In the genomic region with DNA sequence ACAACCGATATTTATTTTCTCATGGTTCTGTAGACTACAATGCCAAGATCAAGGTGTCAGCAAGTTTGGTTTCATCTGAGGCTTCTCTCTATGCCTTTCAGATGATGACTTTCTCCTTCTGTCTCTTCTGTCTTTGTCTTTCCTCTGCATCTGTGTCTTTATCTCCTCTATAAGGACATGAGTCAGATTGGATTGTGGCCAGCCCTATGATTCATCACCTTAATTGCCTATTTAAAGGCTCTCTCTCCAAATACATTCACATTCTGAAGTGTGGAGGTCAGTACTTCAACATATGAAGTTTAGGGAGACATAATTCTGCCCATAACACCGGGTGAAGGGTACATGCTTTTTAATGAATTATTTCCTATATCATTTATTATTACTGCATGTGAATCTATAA, we compare ENCODE assay signal across 14 cellular contexts.
DNase-seq lines count a peak whose midpoint lies in the region; ATAC-seq and TF ChIP-seq lines count a peak whose summit lies in the region.
"Had no signal": no experiment of that assay in that cellular context is flagged by ENCODE, and none has a peak within 500 bp of the region (broad histone marks: within the 10 kb centered on the region; RNA-seq: fewer than 3 reads in every experiment).

No MANE protein-coding gene starts in this region.

- DNase-seq in EL (peak; percentile 13), NCI-H2029 (lab: John Stamatoyannopoulos, UW) (peak; percentile 20), astrocyte of the hippocampus (ENCODE audit: low read depth, low spot score) (peak; percentile 18), kidney glomerular epithelial cell (lab: John Stamatoyannopoulos, UW) (peak; percentile 29), right cardiac atrium (no peak), Peyer's patch (no peak), NCI-H1930 (lab: John Stamatoyannopoulos, UW) (no peak)
- DNase-seq: activated CD8-positive, alpha-beta T cell treated with anti-CD3 and anti-CD28 coated beads, Interleukin-2, amount 10 ng/mL, durations not matched to agents 7 days and 5 days; CD4-positive, CD25-positive, alpha-beta regulatory T cell; head of caudate nucleus; NCI-H774; stimulated activated CD4-positive, alpha-beta T cell treated with anti-CD3 and anti-CD28 coated beads, Interleukin-2, amount 100 ng/mL, for 24 hours had no signal

- H3K4me1 ChIP-seq in right cardiac atrium (ENCODE audit: control insufficient read depth, insufficient read depth, low read length) (no peaks in the 10 kb centered on the region), Peyer's patch (no peaks in the 10 kb centered on the region)

- H3K27me3 ChIP-seq in right cardiac atrium (ENCODE audit: control insufficient read depth, insufficient read depth), result no peaks in the 10 kb centered on the region
- no peaks in the 10 kb centered on the region for H3K27me3 ChIP-seq in Peyer's patch

- H3K4me3 ChIP-seq in right cardiac atrium (ENCODE audit: low read length) (no peak overlapping the region), Peyer's patch (no peak overlapping the region)
- H3K4me3 ChIP-seq: coronary artery had no signal

- TF ChIP-seq CTCF in Peyer's patch (IDR thresholded peaks at IDR 0.05), result no peak

- WGBS in right cardiac atrium, result 77% methylated on average over 2 of the region's 2 CpGs

- H3K27ac ChIP-seq in right cardiac atrium (ENCODE audit: low read length) (no peak overlapping the region), Peyer's patch (no peak overlapping the region)
- H3K27ac ChIP-seq: coronary artery had no signal

- H3K9me3 ChIP-seq in right cardiac atrium (ENCODE audit: control insufficient read depth, low read length), result no peaks in the 10 kb centered on the region
- no peaks in the 10 kb centered on the region for H3K9me3 ChIP-seq in Peyer's patch

- H3K36me3 ChIP-seq in Peyer's patch, result no peaks in the 10 kb centered on the region

- intact Hi-C loops in right cardiac atrium (cut with DNase I), result no loop called here

- no peak for TF ChIP-seq POLR2A in Peyer's patch (IDR thresholded peaks at IDR 0.05)

- ATAC-seq in right cardiac atrium, result no peak
- no peak for ATAC-seq in GM21717 (IDR thresholded peaks at IDR 0.05; ENCODE audit: unreplicated experiment)
- ATAC-seq: activated CD8-positive, alpha-beta T cell treated with anti-CD3 and anti-CD28 coated beads, Interleukin-2, amount 10 ng/mL, durations not matched to agents 7 days and 5 days had no signal

Comparison
In these comparisons a context has a peak if more than half of its experiments do, and no peak if none do; other contexts are left out.
1. DNase-seq: peak in EL (single experiment), NCI-H2029 (single experiment), astrocyte of the hippocampus (single experiment) and kidney glomerular epithelial cell (single experiment); none in right cardiac atrium (0 of 3), Peyer's patch (0 of 3) and NCI-H1930 (0 of 2).